ENCODE assay signal across 10 cellular contexts in the genomic region with DNA sequence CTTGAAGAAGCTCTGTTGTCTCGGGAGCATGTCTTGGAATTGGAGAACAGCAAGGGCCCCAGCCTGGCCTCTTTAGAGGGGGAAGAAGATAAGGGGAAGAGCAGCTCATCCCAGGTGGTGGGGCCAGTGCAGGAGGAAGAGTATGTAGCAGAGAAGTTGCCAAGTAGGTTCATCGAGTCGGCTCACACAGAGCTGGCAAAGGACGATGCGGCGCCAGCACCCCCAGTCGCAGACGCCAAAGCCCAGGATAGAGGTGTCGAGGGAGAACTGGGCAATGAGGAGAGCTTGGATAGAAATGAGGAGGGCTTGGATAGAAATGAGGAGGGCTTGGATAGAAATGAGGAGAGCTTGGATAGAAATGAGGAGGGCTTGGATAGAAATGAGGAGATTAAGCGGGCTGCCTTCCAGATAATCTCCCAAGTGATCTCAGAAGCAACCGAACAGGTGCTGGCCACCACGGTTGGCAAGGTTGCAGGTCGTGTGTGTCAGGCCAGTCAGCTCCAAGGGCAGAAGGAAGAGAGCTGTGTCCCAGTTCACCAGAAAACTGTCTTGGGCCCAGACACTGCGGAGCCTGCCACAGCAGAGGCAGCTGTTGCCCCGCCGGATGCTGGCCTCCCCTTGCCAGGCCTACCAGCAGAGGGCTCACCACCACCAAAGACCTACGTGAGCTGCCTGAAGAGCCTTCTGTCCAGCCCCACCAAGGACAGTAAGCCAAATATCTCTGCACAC. TPM values are rescaled to one million over a fixed set of nuclear protein-coding genes. Genes with fewer than 3 reads are reported as not detected.
DNase-seq lines count a peak whose midpoint lies in the region; ATAC-seq and TF ChIP-seq lines count a peak whose summit lies in the region.
"Had no signal": no experiment of that assay in that cellular context is flagged by ENCODE, and none has a peak within 500 bp of the region (broad histone marks: within the 10 kb centered on the region; RNA-seq: fewer than 3 reads in every experiment).

No MANE protein-coding gene starts in this region.

- DNase-seq in GM12864 (ENCODE audit: low read depth) = no peak
- peak; percentile 55 for DNase-seq in NB4 (ENCODE audit: low read depth)
- DNase-seq in chondrocyte (ENCODE audit: low spot score) = no peak
- DNase-seq in DMS114 treated with DMSO at 0.1 percent for 48 hours (lab: John Stamatoyannopoulos, UW; ENCODE audit: unreplicated experiment) = no peak
- DNase-seq in 8988T = no peak
- DNase-seq: NK-92 treated with Interleukin-12 subunit alpha and Interleukin-12 subunit beta, amount 100 ng/mL, for 24 hours had no signal

- ATAC-seq in GM21423 (IDR thresholded peaks at IDR 0.05; ENCODE audit: unreplicated experiment) = no peak
- ATAC-seq in GM18873 (IDR thresholded peaks at IDR 0.05; ENCODE audit: low FRiP score, unreplicated experiment) = no peak

- H3K36me3 Mint-ChIP-seq in chondrocyte (ENCODE audit: low read depth) = peaks cover 3% of the 10 kb centered on the region
- peaks cover 6% of the 10 kb centered on the region for H3K36me3 Mint-ChIP-seq in nephron (ENCODE audit: low read depth)
- H3K36me3 Mint-ChIP-seq: activated naive CD8-positive, alpha-beta T cell had no signal

- peaks cover 4% of the 10 kb centered on the region for H3K4me1 Mint-ChIP-seq in chondrocyte (ENCODE audit: low read depth)
- peaks cover 62% of the 10 kb centered on the region for H3K4me1 Mint-ChIP-seq in nephron

- H3K9me3 Mint-ChIP-seq in chondrocyte (ENCODE audit: low read depth) (no peaks in the 10 kb centered on the region), nephron (no peaks in the 10 kb centered on the region)

- TF ChIP-seq CTCF in GM12864 (IDR thresholded peaks at IDR 0.05; ENCODE audit: low read depth, low read length, missing control alignments) (peak; percentile 40), NB4 (IDR thresholded peaks at IDR 0.05; ENCODE audit: low read depth, low read length) (peak; percentile 45), chondrocyte (IDR thresholded peaks at IDR 0.05) (peak; percentile 44), nephron (IDR thresholded peaks at IDR 0.05; ENCODE audit: unreplicated experiment in 3 of 3) (peak in 1 of 3 experiments; percentile 11)

- H3K4me3 Mint-ChIP-seq in chondrocyte (ENCODE audit: unreplicated experiment) (no peak overlapping the region), nephron (no peak overlapping the region)
- H3K4me3 Mint-ChIP-seq: activated naive CD8-positive, alpha-beta T cell had no signal

- TF ChIP-seq POLR2A in NB4 (IDR thresholded peaks at IDR 0.05; ENCODE audit: extremely low read depth, insufficient read length) = no peak

- H3K4me3 ChIP-seq in GM12864 (ENCODE audit: low read depth, low read length) (no peak overlapping the region), NB4 (ENCODE audit: low read depth, low read length) (no peak overlapping the region)

- no peaks in the 10 kb centered on the region for H3K27me3 Mint-ChIP-seq in chondrocyte (ENCODE audit: low read depth)
- H3K27me3 Mint-ChIP-seq in nephron (ENCODE audit: low read depth) = peaks cover 3% of the 10 kb centered on the region
- H3K27me3 Mint-ChIP-seq: activated naive CD8-positive, alpha-beta T cell had no signal

- H3K27ac Mint-ChIP-seq in chondrocyte (ENCODE audit: unreplicated experiment) (no peak overlapping the region), nephron (peak overlapping the region; percentile 57 to 69 (median 64))
- H3K27ac Mint-ChIP-seq: activated naive CD8-positive, alpha-beta T cell had no signal

RNA-seq across cellular contexts. Expression of a gene that starts 21.2 kb away (rescaled TPM):
- 11.5 to 14.8 TPM (median 14.2 TPM) in 3 replicates for total RNA-seq in chondrocyte
